ENCODE assay signal across 1 cellular context in the genomic region with DNA sequence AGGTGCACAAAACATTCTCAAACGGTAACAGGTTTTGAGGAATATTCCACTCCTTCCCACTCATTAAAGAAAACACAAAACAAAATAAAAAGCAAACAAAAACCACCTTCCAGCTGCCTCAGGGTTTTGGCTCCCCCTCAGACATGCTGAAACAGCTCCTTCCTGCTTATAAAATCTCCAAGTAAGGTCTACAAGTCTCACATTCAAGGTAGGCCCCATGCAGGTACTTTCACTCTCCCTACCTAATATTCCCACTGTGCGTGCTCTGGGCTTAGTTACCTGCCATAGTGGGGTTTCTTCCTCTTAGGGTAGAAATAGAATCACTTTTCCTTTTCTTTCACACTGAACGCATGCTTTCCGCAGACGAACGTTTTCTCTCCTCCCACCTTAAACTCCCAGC.
TF ChIP-seq lines count a peak whose summit lies in the region.

No MANE protein-coding gene starts in this region.

TF ChIP-seq in GM23338, 12 proteins besides CTCF, POLR2A, EP300 and RAD21:
- TF ChIP-seq, protein P1, sequence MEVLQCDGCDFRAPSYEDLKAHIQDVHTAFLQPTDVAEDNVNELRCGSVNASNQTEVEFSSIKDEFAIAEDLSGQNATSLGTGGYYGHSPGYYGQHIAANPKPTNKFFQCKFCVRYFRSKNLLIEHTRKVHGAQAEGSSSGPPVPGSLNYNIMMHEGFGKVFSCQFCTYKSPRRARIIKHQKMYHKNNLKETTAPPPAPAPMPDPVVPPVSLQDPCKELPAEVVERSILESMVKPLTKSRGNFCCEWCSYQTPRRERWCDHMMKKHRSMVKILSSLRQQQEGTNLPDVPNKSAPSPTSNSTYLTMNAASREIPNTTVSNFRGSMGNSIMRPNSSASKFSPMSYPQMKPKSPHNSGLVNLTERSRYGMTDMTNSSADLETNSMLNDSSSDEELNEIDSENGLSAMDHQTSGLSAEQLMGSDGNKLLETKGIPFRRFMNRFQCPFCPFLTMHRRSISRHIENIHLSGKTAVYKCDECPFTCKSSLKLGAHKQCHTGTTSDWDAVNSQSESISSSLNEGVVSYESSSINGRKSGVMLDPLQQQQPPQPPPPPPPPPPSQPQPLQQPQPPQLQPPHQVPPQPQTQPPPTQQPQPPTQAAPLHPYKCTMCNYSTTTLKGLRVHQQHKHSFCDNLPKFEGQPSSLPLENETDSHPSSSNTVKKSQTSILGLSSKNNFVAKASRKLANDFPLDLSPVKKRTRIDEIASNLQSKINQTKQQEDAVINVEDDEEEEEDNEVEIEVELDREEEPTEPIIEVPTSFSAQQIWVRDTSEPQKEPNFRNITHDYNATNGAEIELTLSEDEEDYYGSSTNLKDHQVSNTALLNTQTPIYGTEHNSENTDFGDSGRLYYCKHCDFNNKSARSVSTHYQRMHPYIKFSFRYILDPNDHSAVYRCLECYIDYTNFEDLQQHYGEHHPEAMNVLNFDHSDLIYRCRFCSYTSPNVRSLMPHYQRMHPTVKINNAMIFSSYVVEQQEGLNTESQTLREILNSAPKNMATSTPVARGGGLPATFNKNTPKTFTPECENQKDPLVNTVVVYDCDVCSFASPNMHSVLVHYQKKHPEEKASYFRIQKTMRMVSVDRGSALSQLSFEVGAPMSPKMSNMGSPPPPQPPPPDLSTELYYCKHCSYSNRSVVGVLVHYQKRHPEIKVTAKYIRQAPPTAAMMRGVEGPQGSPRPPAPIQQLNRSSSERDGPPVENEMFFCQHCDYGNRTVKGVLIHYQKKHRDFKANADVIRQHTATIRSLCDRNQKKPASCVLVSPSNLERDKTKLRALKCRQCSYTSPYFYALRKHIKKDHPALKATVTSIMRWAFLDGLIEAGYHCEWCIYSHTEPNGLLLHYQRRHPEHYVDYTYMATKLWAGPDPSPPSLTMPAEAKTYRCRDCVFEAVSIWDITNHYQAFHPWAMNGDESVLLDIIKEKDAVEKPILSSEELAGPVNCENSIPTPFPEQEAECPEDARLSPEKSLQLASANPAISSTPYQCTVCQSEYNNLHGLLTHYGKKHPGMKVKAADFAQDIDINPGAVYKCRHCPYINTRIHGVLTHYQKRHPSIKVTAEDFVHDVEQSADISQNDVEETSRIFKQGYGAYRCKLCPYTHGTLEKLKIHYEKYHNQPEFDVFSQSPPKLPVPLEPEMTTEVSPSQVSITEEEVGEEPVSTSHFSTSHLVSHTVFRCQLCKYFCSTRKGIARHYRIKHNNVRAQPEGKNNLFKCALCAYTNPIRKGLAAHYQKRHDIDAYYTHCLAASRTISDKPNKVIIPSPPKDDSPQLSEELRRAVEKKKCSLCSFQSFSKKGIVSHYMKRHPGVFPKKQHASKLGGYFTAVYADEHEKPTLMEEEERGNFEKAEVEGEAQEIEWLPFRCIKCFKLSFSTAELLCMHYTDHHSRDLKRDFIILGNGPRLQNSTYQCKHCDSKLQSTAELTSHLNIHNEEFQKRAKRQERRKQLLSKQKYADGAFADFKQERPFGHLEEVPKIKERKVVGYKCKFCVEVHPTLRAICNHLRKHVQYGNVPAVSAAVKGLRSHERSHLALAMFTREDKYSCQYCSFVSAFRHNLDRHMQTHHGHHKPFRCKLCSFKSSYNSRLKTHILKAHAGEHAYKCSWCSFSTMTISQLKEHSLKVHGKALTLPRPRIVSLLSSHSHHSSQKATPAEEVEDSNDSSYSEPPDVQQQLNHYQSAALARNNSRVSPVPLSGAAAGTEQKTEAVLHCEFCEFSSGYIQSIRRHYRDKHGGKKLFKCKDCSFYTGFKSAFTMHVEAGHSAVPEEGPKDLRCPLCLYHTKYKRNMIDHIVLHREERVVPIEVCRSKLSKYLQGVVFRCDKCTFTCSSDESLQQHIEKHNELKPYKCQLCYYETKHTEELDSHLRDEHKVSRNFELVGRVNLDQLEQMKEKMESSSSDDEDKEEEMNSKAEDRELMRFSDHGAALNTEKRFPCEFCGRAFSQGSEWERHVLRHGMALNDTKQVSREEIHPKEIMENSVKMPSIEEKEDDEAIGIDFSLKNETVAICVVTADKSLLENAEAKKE (CRISPR knock-in tag; IDR thresholded peaks at IDR 0.05) = no peak
